In genomic region chr10:99981581-99982199, GRCh38 we compare ENCODE assay signal across 1 cellular context.
TF ChIP-seq lines count a peak whose summit lies in the region.

No MANE protein-coding gene starts in this region.

TF ChIP-seq in IMR-90, 13 proteins besides CTCF, POLR2A, EP300 and RAD21:
- no peak for TF ChIP-seq BHLHE40 (IDR thresholded peaks at IDR 0.05; ENCODE audit: low read depth, low read length)
- TF ChIP-seq RFX5 (IDR thresholded peaks at IDR 0.05; ENCODE audit: low read depth, low read length), result no peak
- TF ChIP-seq CEBPB (IDR thresholded peaks at IDR 0.05; ENCODE audit: low read depth, low read length), result no peak
- no peak for TF ChIP-seq SMC3 (IDR thresholded peaks at IDR 0.05; ENCODE audit: low read depth, low read length)
- TF ChIP-seq MAFK (IDR thresholded peaks at IDR 0.05; ENCODE audit: low read depth, low read length), result no peak
- TF ChIP-seq RCOR1 (IDR thresholded peaks at IDR 0.05; ENCODE audit: insufficient replicate concordance, low read length), result no peak
- no peak for TF ChIP-seq ELK1 (IDR thresholded peaks at IDR 0.05; ENCODE audit: borderline replicate concordance, low read depth, low read length)
- no peak for TF ChIP-seq FOS (IDR thresholded peaks at IDR 0.05; ENCODE audit: low read depth, low read length)
- no peak for TF ChIP-seq NFE2L2 (IDR thresholded peaks at IDR 0.05; ENCODE audit: low read depth, low read length)
- no peak for TF ChIP-seq CHD1 (IDR thresholded peaks at IDR 0.05; ENCODE audit: low read depth, low read length)
- no peak for TF ChIP-seq MXI1 (IDR thresholded peaks at IDR 0.05; ENCODE audit: borderline replicate concordance, low read depth, low read length)
- TF ChIP-seq USF2 (IDR thresholded peaks at IDR 0.05; ENCODE audit: low read depth, low read length), result no peak
- no peak for TF ChIP-seq MAZ (IDR thresholded peaks at IDR 0.05; ENCODE audit: borderline replicate concordance, low read depth, low read length)
